Comparison of ENCODE assay signal across 30 cellular contexts in the genomic region with DNA sequence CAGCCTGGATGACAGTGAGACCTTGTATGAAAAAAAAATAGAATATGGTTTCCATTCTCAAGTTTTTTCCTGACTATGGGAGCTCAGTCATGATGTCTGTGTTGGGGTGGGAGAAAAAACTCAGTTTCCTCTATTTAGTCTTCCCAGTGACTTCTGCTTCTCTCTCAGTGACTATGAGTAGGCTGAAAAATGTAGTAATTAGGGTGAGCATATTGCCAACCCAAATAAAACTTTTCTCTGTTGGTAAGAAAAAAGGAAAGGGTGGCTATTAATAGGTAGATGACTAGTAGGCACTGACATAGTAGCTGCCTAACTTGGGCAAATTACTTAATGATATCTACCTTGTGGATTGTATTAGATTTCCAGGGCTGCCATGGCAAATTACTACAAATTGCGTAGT. TPM values are rescaled to one million over a fixed set of nuclear protein-coding genes. Genes with fewer than 3 reads are reported as not detected.
DNase-seq lines count a peak whose midpoint lies in the region; ATAC-seq and TF ChIP-seq lines count a peak whose summit lies in the region.
"Had no signal": no experiment of that assay in that cellular context is flagged by ENCODE, and none has a peak within 500 bp of the region (broad histone marks: within the 10 kb centered on the region; RNA-seq: fewer than 3 reads in every experiment).

No MANE protein-coding gene starts in this region.

- H3K27ac ChIP-seq in GM23248: no peak overlapping the region
- H3K27ac ChIP-seq: dorsolateral prefrontal cortex, foreskin keratinocyte, hepatocyte, KMS-11, left ventricle myocardium inferior, ovary, SK-N-MC had no signal

- no peak for TF ChIP-seq CTCF in fibroblast of the aortic adventitia (IDR thresholded peaks at IDR 0.05; ENCODE audit: insufficient read depth, low read length)

- in situ Hi-C loops in GM23248 (cut with MboI): no loop called here

- WGBS in GM23248 (ENCODE audit: low coverage in 1 of 2, low lambda C conversion rate in 2 of 2, missing lambda C conversion rate in 2 of 2), 2 experiments: 100% methylated on average over 1 of the region's 1 CpG

- no peaks in the 10 kb centered on the region for H3K9me2 ChIP-seq in GM23248 (ENCODE audit: insufficient read depth)

- peaks cover 24% of the 10 kb centered on the region for H3K4me1 ChIP-seq in GM23248 (ENCODE audit: insufficient read depth)

- no peaks in the 10 kb centered on the region for H3K9me3 ChIP-seq in GM23248 (ENCODE audit: low read depth)
- H3K9me3 ChIP-seq: left ventricle myocardium inferior, ovary had no signal

- H3K36me3 ChIP-seq in GM23248 (ENCODE audit: low read depth): no peaks in the 10 kb centered on the region
- H3K36me3 ChIP-seq: left ventricle myocardium inferior, ovary had no signal

- H3K4me3 ChIP-seq in GM23248 (no peak overlapping the region), fibroblast of the aortic adventitia (ENCODE audit: low read depth, low read length) (no peak overlapping the region)
- H3K4me3 ChIP-seq: dorsolateral prefrontal cortex, hepatocyte, left ventricle myocardium inferior, ovary, SK-N-MC had no signal

- peaks cover 25% of the 10 kb centered on the region for H3F3A ChIP-seq in GM23248 (ENCODE audit: insufficient read depth)

- H3K4me2 ChIP-seq in GM23248 (ENCODE audit: unreplicated experiment): no peak overlapping the region
- H3K4me2 ChIP-seq: hepatocyte, KMS-11 had no signal

- no peaks in the 10 kb centered on the region for H3K79me2 ChIP-seq in GM23248 (ENCODE audit: insufficient read depth)
- H3K79me2 ChIP-seq: hepatocyte had no signal

- ATAC-seq in GM21381 (IDR thresholded peaks at IDR 0.05; ENCODE audit: unreplicated experiment): no peak
- no peak for ATAC-seq in HG02642 (IDR thresholded peaks at IDR 0.05; ENCODE audit: poor library complexity, unreplicated experiment)
- ATAC-seq: activated CD4-positive, CD25-positive, alpha-beta regulatory T cell treated with anti-CD3 and anti-CD28 coated beads, Interleukin-2, amount 50 U/mL, for 24 hours; activated CD8-positive, alpha-beta T cell treated with anti-CD3 and anti-CD28 coated beads for 36 hours; foreskin keratinocyte; natural killer cell treated with Interleukin-12 subunit alpha and Interleukin-12 subunit beta and Interleukin-15 and Interleukin-18, amount 100 ng/mL, for 72 hours; right cardiac atrium had no signal

- no peaks in the 10 kb centered on the region for H3K27me3 ChIP-seq in GM23248 (replicated peaks; ENCODE audit: insufficient read depth)
- H3K27me3 ChIP-seq: dorsolateral prefrontal cortex, foreskin keratinocyte, hepatocyte, ovary had no signal

- H2AFZ ChIP-seq in GM23248: no peak overlapping the region
- H2AFZ ChIP-seq: hepatocyte had no signal

- DNase-seq in AG08395 (ENCODE audit: low spot score): peak; percentile 23
- peak; percentile 74 for DNase-seq in GM23248
- DNase-seq in SKM-1 (lab: John Stamatoyannopoulos, UW; ENCODE audit: unreplicated experiment): peak; percentile 16
- peak; percentile 38 for DNase-seq in fibroblast of the aortic adventitia (ENCODE audit: low read depth)
- DNase-seq in HPDE6-E6E7 (ENCODE audit: extremely low spot score): no peak
- no peak for DNase-seq in HT-29 (ENCODE audit: low spot score)
- DNase-seq: activated CD8-positive, alpha-beta T cell treated with anti-CD3 and anti-CD28 coated beads for 36 hours; activated gamma-delta T cell treated with Interleukin-2 at 50 U/mL for 16 hours; CD4-positive, alpha-beta T cell; central memory CD4-positive, alpha-beta T cell; DMS 273 treated with DMSO at 0.1 percent for 48 hours; dorsolateral prefrontal cortex; foreskin keratinocyte; H7; left ventricle myocardium inferior; midbrain; NCI-H1092; NCI-H2029; NCI-H226; NCI-H82; ovary; right cardiac atrium; T-helper 9 cell had no signal

- H3K9ac ChIP-seq in GM23248: no peak overlapping the region
- H3K9ac ChIP-seq: KMS-11 had no signal

- no peaks in the 10 kb centered on the region for H4K20me1 ChIP-seq in GM23248 (ENCODE audit: insufficient read depth)

RNA-seq across cellular contexts. Expression of a gene that starts 34.2 kb away (rescaled TPM):
- total RNA-seq in GM23248 (2014; rRNA removed; shearing (Covaris generic)): 0.89 and 0.97 TPM in 2 replicates
- polyA plus RNA-seq in GM23248 (2016; fragmentation: Nextera tagmentation; extraction: Ambion mirVana): 0.57 and 0.79 TPM in 2 replicates
- 0.16 and 2.4 TPM in 2 replicates for total RNA-seq in fibroblast of the aortic adventitia (ENCODE audit: low replicate concordance)
- total RNA-seq in HT-29 (2014; rRNA removed; shearing (Covaris generic)): 0.94 and 1.4 TPM in 2 replicates

Comparison
In these comparisons a context has a peak if more than half of its experiments do, and no peak if none do; other contexts are left out.
1. DNase-seq: peak in AG08395 (single experiment), GM23248 (single experiment), SKM-1 (single experiment) and fibroblast of the aortic adventitia (single experiment); none in HPDE6-E6E7 (single experiment) and HT-29 (single experiment).